In genomic region chr22:23242473-23243001, GRCh38 we compare ENCODE assay signal across 10 cellular contexts.
A peak's percentile ranks its signal among the peaks of the same experiment; 100 is the strongest.
DNase-seq lines count a peak whose midpoint lies in the region; ATAC-seq and TF ChIP-seq lines count a peak whose summit lies in the region.
"Had no signal": no experiment of that assay in that cellular context is flagged by ENCODE, and none has a peak within 500 bp of the region (broad histone marks: within the 10 kb centered on the region; RNA-seq: fewer than 3 reads in every experiment).

No MANE protein-coding gene starts in this region.

- no peaks in the 10 kb centered on the region for H3K36me3 Mint-ChIP-seq in natural killer cell

- intact Hi-C loops in natural killer cell (cut with micrococcal nuclease), result loop anchor here (2.0 kb wide), 1 partner anchor 22 kb away; no protein-coding TSS in a partner anchor

- peak overlapping the region; percentile 83 to 93 for H3K27ac Mint-ChIP-seq in natural killer cell

- ATAC-seq in natural killer cell, result no peak

- H3K9me3 Mint-ChIP-seq in natural killer cell, result no peaks in the 10 kb centered on the region

- no peak for TF ChIP-seq CTCF in RWPE1 (conservative IDR thresholded peaks at IDR 0.05; ENCODE audit: low read depth)
- no peak for TF ChIP-seq CTCF in natural killer cell (IDR thresholded peaks at IDR 0.05)
- no peak for TF ChIP-seq CTCF in GM20000 (IDR thresholded peaks at IDR 0.05; ENCODE audit: extremely low read depth, missing control alignments)

- no peaks in the 10 kb centered on the region for H3K27me3 Mint-ChIP-seq in natural killer cell (ENCODE audit: low read depth in 2 of 2)

- H3K4me1 Mint-ChIP-seq in natural killer cell, result peaks cover 89 to 92% of the 10 kb centered on the region in 2 donors

- H3K27ac ChIP-seq in RWPE1 (peak overlapping the region; percentile 93), cingulate gyrus (ENCODE audit: low read depth, low read length) (peak overlapping the region; percentile 32)

- POLR2A ChIA-PET in RWPE1 (lab: Yijun Ruan, JAX; ENCODE audit: low non-redundant PET), result no interaction called here

- CTCF ChIA-PET in RWPE1 (lab: Yijun Ruan, JAX), result no interaction called here

- H3K4me3 Mint-ChIP-seq in natural killer cell, result peak overlapping the region; percentile 81

- DNase-seq in Daoy (ENCODE audit: low read depth), result peak; percentile 35
- no peak for DNase-seq in RWPE1 (ENCODE audit: low spot score)
- no peak for DNase-seq in natural killer cell
- DNase-seq in GM20000 (ENCODE audit: low spot score), result no peak
- no peak for DNase-seq in DMS53 treated with DMSO at 0.1 percent for 48 hours (lab: John Stamatoyannopoulos, UW; ENCODE audit: unreplicated experiment)
- no peak for DNase-seq in NCI-H187 treated with DMSO at 0.1 percent for 48 hours (lab: John Stamatoyannopoulos, UW)
- no peak for DNase-seq in DMS79 treated with DMSO at 0.1 percent for 48 hours (lab: John Stamatoyannopoulos, UW)
- DNase-seq: activated CD4-positive, CD25-positive, alpha-beta regulatory T cell treated with anti-CD3 and anti-CD28 coated beads, Interleukin-2, amount 50 U/mL, for 72 hours; kidney glomerular epithelial cell had no signal
